4 cellular contexts compared by ENCODE assay signal in genomic region chr16:62089715-62090114, GRCh38. TPM values are rescaled to one million over a fixed set of nuclear protein-coding genes. Genes with fewer than 3 reads are reported as not detected.
"Had no signal": no experiment of that assay in that cellular context is flagged by ENCODE, and none has a peak within 500 bp of the region (broad histone marks: within the 10 kb centered on the region; RNA-seq: fewer than 3 reads in every experiment).

No MANE protein-coding gene starts in this region.

- DNase-seq: GDM1, GF-D8 had no signal

- ATAC-seq: GM12878 had no signal

- H3K4me3 ChIP-seq: GM12878 had no signal

RNA-seq across cellular contexts. Expression of gene CDH8, which starts 53.5 kb away (rescaled TPM):
- total RNA-seq: G401 had no signal
